Comparison of ENCODE assay signal across 16 cellular contexts in genomic region chr9:87707805-87708500, GRCh38. TPM values are rescaled to one million over a fixed set of nuclear protein-coding genes. Genes with fewer than 3 reads are reported as not detected.
DNase-seq lines count a peak whose midpoint lies in the region; ATAC-seq, FAIRE-seq and TF ChIP-seq lines count a peak whose summit lies in the region.
"Had no signal": no experiment of that assay in that cellular context is flagged by ENCODE, and none has a peak within 500 bp of the region (broad histone marks: within the 10 kb centered on the region; RNA-seq: fewer than 3 reads in every experiment).

No MANE protein-coding gene starts in this region.

- BruUV-seq in K562 (replicated peaks; lab: Mats Ljungman, UMichigan) = TSS peak; percentile 31

- no peak for TF ChIP-seq POLR2A in K562 (conservative IDR thresholded peaks at IDR 0.05)

- H4K20me1 ChIP-seq in K562 (replicated peaks; ENCODE audit: control insufficient read depth, insufficient read depth, low read length) = no peaks in the 10 kb centered on the region

- CTCF ChIA-PET in K562 (lab: Yijun Ruan, JAX; ENCODE audit: low intra/inter-chr PET ratio) = no interaction called here

- intact Hi-C loops in K562 (cut with micrococcal nuclease) = no loop called here

- peaks cover 40% of the 10 kb centered on the region for H3K36me3 Mint-ChIP-seq in mesothelial cell of epicardium

- peaks cover 20% of the 10 kb centered on the region; the same call in 2 of the 3 replicates for H3K36me3 ChIP-seq in K562 (ENCODE audit: control insufficient read depth, insufficient read depth, low read length)
- H3K36me3 ChIP-seq in H7 (replicated peaks; ENCODE audit: control insufficient read depth, insufficient read depth, low read length) = peaks cover 15% of the 10 kb centered on the region

- no peaks in the 10 kb centered on the region for H3K9me3 ChIP-seq in K562 (replicated peaks; ENCODE audit: control insufficient read depth, insufficient read depth, low read depth, low read length)
- H3K9me3 ChIP-seq: SK-N-SH, spleen, suprapubic skin had no signal

- H3K27ac ChIP-seq in K562 (ENCODE audit: extremely low read depth, low read depth, low read length) = no peak overlapping the region
- H3K27ac ChIP-seq: spleen, suprapubic skin had no signal

- FAIRE-seq in K562 (lab: Jason Lieb, UNC) = no peak

- no peak for TF ChIP-seq EP300 in K562 (IDR thresholded peaks at IDR 0.05; ENCODE audit: low read length)

- TF ChIP-seq CTCF in K562 (IDR thresholded peaks at IDR 0.05 in 2 of 3, conservative IDR thresholded peaks at IDR 0.05 in 1 of 3; ENCODE audit: insufficient read depth in 2 of 3, low read depth in 1 of 3, low read length in 3 of 3) (no peak), mesothelial cell of epicardium (IDR thresholded peaks at IDR 0.05; ENCODE audit: unreplicated experiment) (no peak)

- in situ Hi-C loops in K562 (cut with MboI) = no loop called here

- H3K4me3 ChIP-seq in K562 (no peak overlapping the region), H7 (ENCODE audit: insufficient read depth, low read depth, low read length) (no peak overlapping the region)
- H3K4me3 ChIP-seq: spleen, suprapubic skin had no signal

- peak overlapping the region; percentile 70 for H3K27ac Mint-ChIP-seq in mesothelial cell of epicardium

- no peaks in the 10 kb centered on the region for H3K27me3 ChIP-seq in K562 (ENCODE audit: control insufficient read depth in 2 of 2, insufficient read depth in 2 of 2, low read length in 2 of 2)
- no peaks in the 10 kb centered on the region for H3K27me3 ChIP-seq in H7 (ENCODE audit: control insufficient read depth, insufficient read depth, low read length)
- H3K27me3 ChIP-seq: spleen, suprapubic skin had no signal

- 49% methylated on average over 6 of the region's 6 CpGs for WGBS in K562 (ENCODE audit: insufficient coverage, low coverage, missing lambda C conversion rate)

- DNase-seq in CD1c-positive myeloid dendritic cell (ENCODE audit: extremely low spot score) = peak; percentile 51
- peak; percentile 16 for DNase-seq in LHCN-M2 (ENCODE audit: low read depth)
- no peak for DNase-seq in K562 (ENCODE audit: extremely low read depth in 1 of 4, low spot score in 3 of 4)
- no peak for DNase-seq in mesothelial cell of epicardium (ENCODE audit: low spot score in 2 of 2, unreplicated experiment in 2 of 2)
- no peak for DNase-seq in HK-2 (ENCODE audit: unreplicated experiment)
- DNase-seq in H7 = no peak
- DNase-seq: activated CD4-positive, alpha-beta T cell treated with anti-CD3 and anti-CD28 coated beads for 48 hours; activated CD8-positive, alpha-beta memory T cell treated with anti-CD3 and anti-CD28 coated beads, Interleukin-2, amount 50 U/mL, for 48 hours; activated naive CD4-positive, alpha-beta T cell treated with Interleukin-2 at 50 U/mL for 16 hours; kidney glomerular epithelial cell; mesendoderm; NCI-H446 treated with DMSO at 0.1 percent for 48 hours; SK-N-SH; spleen had no signal

- H3K4me2 ChIP-seq in K562 (ENCODE audit: insufficient read depth, low read length) = no peak overlapping the region
- H3K4me2 ChIP-seq: SK-N-SH had no signal

- peaks cover 12 to 28% of the 10 kb centered on the region in 2 experiments; a peak in 4 of 5 replicates for H3K4me1 ChIP-seq in K562 (replicated peaks in 1 of 2; ENCODE audit: control insufficient read depth in 2 of 2, insufficient read depth in 2 of 2, low read length in 2 of 2)

- no peak overlapping the region for H3K4me3 Mint-ChIP-seq in mesothelial cell of epicardium

- H3K4me1 Mint-ChIP-seq in mesothelial cell of epicardium = peaks cover 42% of the 10 kb centered on the region

- no peak for TF ChIP-seq RAD21 in K562 (CRISPR knock-in tag; conservative IDR thresholded peaks at IDR 0.05 in 1 of 2, IDR thresholded peaks at IDR 0.05 in 1 of 2)

- no peaks in the 10 kb centered on the region for H3K27me3 Mint-ChIP-seq in mesothelial cell of epicardium (ENCODE audit: low read depth)

- H2AFZ ChIP-seq in K562 (ENCODE audit: low read depth, low read length) = no peak overlapping the region

- peaks cover under 1% of the 10 kb centered on the region for H3K9me1 ChIP-seq in K562 (ENCODE audit: control insufficient read depth, insufficient read depth, low read length)

- H3K9me3 Mint-ChIP-seq in mesothelial cell of epicardium = no peaks in the 10 kb centered on the region

- POLR2A ChIA-PET in K562 (lab: Yijun Ruan, JAX) = no interaction called here

- no peak overlapping the region for H3K9ac ChIP-seq in K562 (ENCODE audit: insufficient read depth in 1 of 2, low read depth in 2 of 2, low read length in 2 of 2)
- H3K9ac ChIP-seq: SK-N-SH had no signal

- no peaks in the 10 kb centered on the region for H3K79me2 ChIP-seq in K562 (ENCODE audit: control insufficient read depth, insufficient read depth, low read length)

- no peak for ATAC-seq in K562
- ATAC-seq in HG03442 (IDR thresholded peaks at IDR 0.05; ENCODE audit: unreplicated experiment) = no peak

TF ChIP-seq in K562, 482 proteins besides CTCF, POLR2A, EP300 and RAD21:
- TF ChIP-seq FOXJ2 (tag; IDR thresholded peaks at IDR 0.05) (no peak), C11orf30 (IDR thresholded peaks at IDR 0.05; ENCODE audit: low read depth) (0 out of 2 replicates have a peak, but pooled peaks have one; percentile 16), E4F1 (CRISPR knock-in tag; IDR thresholded peaks at IDR 0.05; ENCODE audit: borderline replicate concordance) (no peak), RFX1 (IDR thresholded peaks at IDR 0.05) (peak; percentile 9; the same call in 1 of the 2 replicates), YY1 (IDR thresholded peaks at IDR 0.05; ENCODE audit: borderline replicate concordance in 1 of 3, control insufficient read depth in 1 of 3, extremely low read depth in 1 of 3, insufficient read depth in 3 of 3, insufficient read length in 1 of 3, insufficient replicate concordance in 2 of 3, low read depth in 1 of 3, low read length in 2 of 3) (no peak), ZNF316 (IDR thresholded peaks at IDR 0.05) (0 out of 2 replicates have a peak, but pooled peaks have one; percentile 5), ZNF12 (CRISPR knock-in tag; IDR thresholded peaks at IDR 0.05) (no peak), DLX4 (CRISPR knock-in tag; IDR thresholded peaks at IDR 0.05) (no peak), POLR2B (IDR thresholded peaks at IDR 0.05; ENCODE audit: low read depth, partially characterized antibody) (no peak)

RNA-seq across cellular contexts. Expression of gene CTSL, which starts 18.0 kb away (rescaled TPM):
- total RNA-seq in LHCN-M2 (2014; rRNA removed) (455 and 500 TPM in 2 replicates), K562 (2014; rRNA removed) (81.5 and 97.6 TPM in 2 replicates), K562 (2014; rRNA removed; fragmentation: Illumina TruSeq; extraction: Trizol) (93.7 and 105 TPM in 2 replicates), K562 (2015; rRNA removed; fragmentation: Illumina TruSeq; extraction: Trizol) (73.7 and 78.3 TPM in 2 replicates), K562 (2021) (65.7 and 76.4 TPM in 2 replicates), mesothelial cell of epicardium (85.9 to 90.5 TPM (median 86.2 TPM) in 3 replicates)
- 149 TPM for polyA plus RNA-seq in LHCN-M2 (2012)
- total RNA-seq in K562 (2011; cell fraction: chromatin; rRNA removed; ENCODE audit: low replicate concordance) = 106 and 129 TPM in 2 replicates
- total RNA-seq in K562 (2011; cell fraction: nucleolus; rRNA removed) = 121 and 124 TPM in 2 replicates
- total RNA-seq in K562 (2011; cell fraction: nucleoplasm; rRNA removed) = 126 and 169 TPM in 2 replicates
- polyA plus RNA-seq in K562 (2011; rRNA removed) (82.5 and 165 TPM in 2 replicates), K562 (2014; fragmentation: Illumina TruSeq; extraction: Trizol) (98.7 and 108 TPM in 2 replicates), K562 (2014; fragmentation: Nextera tagmentation; extraction: Ambion mirVana) (10 to 100 TPM; 55.9 to 61.8 TPM), K562 (2014; rRNA removed) (111 and 118 TPM in 2 replicates)
- polyA plus RNA-seq in K562 (2011; cell fraction: cytosol; rRNA removed) = 70.7 and 75.2 TPM in 2 replicates
- polyA plus RNA-seq in K562 (2011; cell fraction: nucleus; rRNA removed) = 41.8 and 42.6 TPM in 2 replicates
- polyA plus RNA-seq in K562 (2012) = 93.9 and 142 TPM in 2 replicates
- polyA minus RNA-seq in K562 (2011; rRNA and poly(A)+ RNA removed) = 62.7 and 104 TPM in 2 replicates
- polyA minus RNA-seq in K562 (2011; cell fraction: cytosol; rRNA and poly(A)+ RNA removed) = 18.7 and 35.0 TPM in 2 replicates
- 12.0 and 12.6 TPM in 2 replicates for polyA minus RNA-seq in K562 (2011; cell fraction: nucleus; rRNA and poly(A)+ RNA removed)
- total RNA-seq in H7 (2014; rRNA removed; shearing (Covaris generic)) = 46.8 and 47.7 TPM in 2 replicates

Comparison
In these comparisons a context has a peak if more than half of its experiments do, and no peak if none do; other contexts are left out.
1. DNase-seq: peak in CD1c-positive myeloid dendritic cell (single experiment) and LHCN-M2 (single experiment); none in K562 (0 of 4), mesothelial cell of epicardium (0 of 2), HK-2 (single experiment) and H7 (single experiment).